ENCODE assay signal across 12 cellular contexts in genomic region chr2:233519787-233520611, GRCh38. TPM values are rescaled to one million over a fixed set of nuclear protein-coding genes. Genes with fewer than 3 reads are reported as not detected.
DNase-seq lines count a peak whose midpoint lies in the region; ATAC-seq and TF ChIP-seq lines count a peak whose summit lies in the region.
"Had no signal": no experiment of that assay in that cellular context is flagged by ENCODE, and none has a peak within 500 bp of the region (broad histone marks: within the 10 kb centered on the region; RNA-seq: fewer than 3 reads in every experiment).

No MANE protein-coding gene starts in this region.

- POLR2A ChIA-PET in naive thymus-derived CD4-positive, alpha-beta T cell (lab: Charles Lee), result no interaction called here

- H3K9me3 ChIP-seq in hepatocyte (ENCODE audit: low read depth), result no peaks in the 10 kb centered on the region
- H3K9me3 ChIP-seq in transverse colon, result no peaks in the 10 kb centered on the region
- no peaks in the 10 kb centered on the region for H3K9me3 ChIP-seq in naive thymus-derived CD4-positive, alpha-beta T cell (ENCODE audit: control insufficient read depth in 2 of 3, low read length in 3 of 3)

- no peak overlapping the region for H3K4me3 Mint-ChIP-seq in naive thymus-derived CD4-positive, alpha-beta T cell
- H3K4me3 Mint-ChIP-seq: activated naive CD8-positive, alpha-beta T cell treated with anti-CD3 and anti-CD28 coated beads, Interleukin-2, amount 10 ng/mL, durations not matched to agents 7 days and 5 days had no signal

- no peaks in the 10 kb centered on the region for H3K9me3 Mint-ChIP-seq in naive thymus-derived CD4-positive, alpha-beta T cell
- H3K9me3 Mint-ChIP-seq: activated naive CD8-positive, alpha-beta T cell treated with anti-CD3 and anti-CD28 coated beads, Interleukin-2, amount 10 ng/mL, durations not matched to agents 7 days and 5 days had no signal

- no peaks in the 10 kb centered on the region for H3K4me1 ChIP-seq in hepatocyte (ENCODE audit: insufficient read depth)
- H3K4me1 ChIP-seq in transverse colon, result no peaks in the 10 kb centered on the region
- no peaks in the 10 kb centered on the region for H3K4me1 ChIP-seq in naive thymus-derived CD4-positive, alpha-beta T cell (ENCODE audit: control insufficient read depth in 2 of 2, insufficient read depth in 2 of 2, low read length in 2 of 2)

- H3K27ac Mint-ChIP-seq in naive thymus-derived CD4-positive, alpha-beta T cell, result no peak overlapping the region
- H3K27ac Mint-ChIP-seq: activated naive CD8-positive, alpha-beta T cell treated with anti-CD3 and anti-CD28 coated beads, Interleukin-2, amount 10 ng/mL, durations not matched to agents 7 days and 5 days had no signal

- no peaks in the 10 kb centered on the region for H3K79me2 ChIP-seq in hepatocyte

- H3K36me3 ChIP-seq in hepatocyte (replicated peaks; ENCODE audit: insufficient read depth, low read depth), result no peaks in the 10 kb centered on the region
- peaks cover 0 to 34% (median 12%) of the 10 kb centered on the region in 4 donors for H3K36me3 ChIP-seq in transverse colon
- peaks cover 0 to 16% (median 0%) of the 10 kb centered on the region in 3 experiments for H3K36me3 ChIP-seq in naive thymus-derived CD4-positive, alpha-beta T cell (ENCODE audit: control insufficient read depth in 2 of 3, insufficient read depth in 3 of 3, low read length in 3 of 3)

- no peak for TF ChIP-seq POLR2A in transverse colon (IDR thresholded peaks at IDR 0.05)

- CTCF ChIA-PET in naive thymus-derived CD4-positive, alpha-beta T cell (lab: Charles Lee), result interaction anchor here (0.6 kb wide), 1 partner anchor 798 kb away, joined by 3 read pairs; no protein-coding TSS in a partner anchor

- H3K4me2 ChIP-seq in hepatocyte, result peak overlapping the region; percentile 23

- H2AFZ ChIP-seq in hepatocyte, result no peak overlapping the region

- peaks cover 6 to 66% (median 31%) of the 10 kb centered on the region in 5 donors for H3K36me3 Mint-ChIP-seq in naive thymus-derived CD4-positive, alpha-beta T cell

- in situ Hi-C loops in transverse colon (cut with MboI; ENCODE audit: low pct_ligation_motif_present in 1 of 4, low pct_unique_long_range_greater_than_20kb in 1 of 4, low sequenced_read_pairs in 3 of 4), result no loop called here

- H3K27me3 ChIP-seq in hepatocyte (no peaks in the 10 kb centered on the region), transverse colon (no peaks in the 10 kb centered on the region)
- H3K27me3 ChIP-seq in naive thymus-derived CD4-positive, alpha-beta T cell (ENCODE audit: control insufficient read depth in 2 of 2, insufficient read depth in 2 of 2, low read length in 2 of 2), result no peaks in the 10 kb centered on the region

- no peak overlapping the region for H3K27ac ChIP-seq in hepatocyte
- H3K27ac ChIP-seq in transverse colon, result peak overlapping the region in 2 of 4 donors; percentile 21 to 38
- no peak overlapping the region for H3K27ac ChIP-seq in naive thymus-derived CD4-positive, alpha-beta T cell (ENCODE audit: low read depth, low read length)

- TF ChIP-seq EP300 in transverse colon (IDR thresholded peaks at IDR 0.05; ENCODE audit: low read depth), result no peak

- H3K27me3 Mint-ChIP-seq in naive thymus-derived CD4-positive, alpha-beta T cell, result no peaks in the 10 kb centered on the region
- H3K27me3 Mint-ChIP-seq: activated naive CD8-positive, alpha-beta T cell treated with anti-CD3 and anti-CD28 coated beads, Interleukin-2, amount 10 ng/mL, durations not matched to agents 7 days and 5 days had no signal

- H3K4me3 ChIP-seq in hepatocyte (no peak overlapping the region), transverse colon (no peak overlapping the region)
- no peak overlapping the region for H3K4me3 ChIP-seq in naive thymus-derived CD4-positive, alpha-beta T cell (ENCODE audit: low read length)

- intact Hi-C loops in transverse colon (cut with DNase I; ENCODE audit: low total_unique reads), result no loop called here
- intact Hi-C loops in naive thymus-derived CD4-positive, alpha-beta T cell (cut with micrococcal nuclease), result no loop called here

- ATAC-seq in GM18861 (IDR thresholded peaks at IDR 0.05; ENCODE audit: unreplicated experiment) (peak; percentile 89), GM21825 (IDR thresholded peaks at IDR 0.05; ENCODE audit: unreplicated experiment) (peak; percentile 93), HG03442 (IDR thresholded peaks at IDR 0.05; ENCODE audit: unreplicated experiment) (peak; percentile 84)
- ATAC-seq in naive thymus-derived CD4-positive, alpha-beta T cell, result no peak

- 75% methylated on average over 3 of the region's 3 CpGs for WGBS in hepatocyte (ENCODE audit: low lambda C conversion rate, missing lambda C conversion rate)
- WGBS in transverse colon (ENCODE audit: low coverage in 1 of 2), 2 donors, result 65 to 71% methylated on average over 3 of the region's 3 CpGs

- no peaks in the 10 kb centered on the region for H3K4me1 Mint-ChIP-seq in naive thymus-derived CD4-positive, alpha-beta T cell
- H3K4me1 Mint-ChIP-seq: activated naive CD8-positive, alpha-beta T cell treated with anti-CD3 and anti-CD28 coated beads, Interleukin-2, amount 10 ng/mL, durations not matched to agents 7 days and 5 days had no signal

- TF ChIP-seq CTCF in hepatocyte (IDR thresholded peaks at IDR 0.05; ENCODE audit: poor library complexity), result no peak
- TF ChIP-seq CTCF in transverse colon (IDR thresholded peaks at IDR 0.05), result no peak

- DNase-seq in hepatocyte (ENCODE audit: low spot score), result no peak
- no peak for DNase-seq in EL
- no peak for DNase-seq in NCI-H526 (lab: John Stamatoyannopoulos, UW)
- no peak for DNase-seq in transverse colon
- DNase-seq in naive thymus-derived CD4-positive, alpha-beta T cell, result no peak
- DNase-seq: activated naive CD8-positive, alpha-beta T cell treated with anti-CD3 and anti-CD28 coated beads, Interleukin-2, amount 10 ng/mL, durations not matched to agents 7 days and 5 days; DND-41; NCI-H510A treated with DMSO at 0.1 percent for 48 hours; posterior cingulate gyrus had no signal

- H3K9me2 ChIP-seq in hepatocyte (replicated peaks; ENCODE audit: insufficient read depth), result no peaks in the 10 kb centered on the region

- no peaks in the 10 kb centered on the region for H4K20me1 ChIP-seq in hepatocyte (ENCODE audit: insufficient read depth, poor library complexity, severe bottlenecking)

RNA-seq across cellular contexts. Expression of gene USP40, which starts 46.6 kb away (rescaled TPM):
- 25.9 and 28.2 TPM in 2 replicates for total RNA-seq in hepatocyte
- 16.7 and 20.4 TPM in 2 replicates for polyA plus RNA-seq in hepatocyte
- total RNA-seq in transverse colon, result 100 to 1,000 TPM in 1 of 4 donors, 10 to 100 TPM in 3; 30.7 to 113 (median 41.3) TPM
- total RNA-seq in naive thymus-derived CD4-positive, alpha-beta T cell, result 10 to 100 TPM; 14.4 to 24.3 (median 20.8) TPM
- polyA plus RNA-seq in naive thymus-derived CD4-positive, alpha-beta T cell, result 1 to 10 TPM; 3.9 to 8.1 TPM
